Comparison of ENCODE assay signal across 18 cellular contexts in the genomic region with DNA sequence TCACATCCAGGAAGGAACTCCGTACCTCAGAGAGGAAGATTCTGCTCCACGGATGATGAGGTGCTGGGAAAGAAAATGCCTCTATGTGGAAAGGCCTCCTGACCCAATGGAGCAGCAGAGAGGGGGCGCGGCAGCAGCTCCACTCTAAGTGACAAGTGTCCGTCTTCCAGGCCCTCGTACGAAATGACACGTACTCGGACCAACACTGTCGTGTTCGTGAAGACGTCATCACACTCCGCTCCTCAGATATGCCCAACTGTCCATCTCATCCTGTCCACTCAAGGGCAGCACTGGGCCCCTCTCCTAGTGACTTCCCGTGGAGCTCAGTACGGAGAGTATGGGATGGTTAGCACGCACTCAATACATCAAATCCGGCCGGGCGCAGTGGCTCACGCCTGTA. TPM values are rescaled to one million over a fixed set of nuclear protein-coding genes. Genes with fewer than 3 reads are reported as not detected.
A peak's percentile ranks its signal among the peaks of the same experiment; 100 is the strongest.
DNase-seq lines count a peak whose midpoint lies in the region; ATAC-seq and TF ChIP-seq lines count a peak whose summit lies in the region.
"Had no signal": no experiment of that assay in that cellular context is flagged by ENCODE, and none has a peak within 500 bp of the region (broad histone marks: within the 10 kb centered on the region; RNA-seq: fewer than 3 reads in every experiment).

No MANE protein-coding gene starts in this region.

- TF ChIP-seq POLR2A in thyroid gland (IDR thresholded peaks at IDR 0.05) = no peak

- peaks cover 5% of the 10 kb centered on the region; the same call in 1 of the 2 replicates for H3K9me3 ChIP-seq in BLaER1
- no peaks in the 10 kb centered on the region for H3K9me3 ChIP-seq in smooth muscle cell (replicated peaks; ENCODE audit: low read depth)
- no peaks in the 10 kb centered on the region for H3K9me3 ChIP-seq in thyroid gland
- H3K9me3 ChIP-seq: A549, HAP-1 had no signal

- H4K20me1 ChIP-seq in BLaER1 (peaks cover 50% of the 10 kb centered on the region; the same call in 1 of the 2 replicates), smooth muscle cell (ENCODE audit: low read depth) (peaks cover 50% of the 10 kb centered on the region)

- H3K27me3 ChIP-seq in BLaER1 (no peaks in the 10 kb centered on the region), smooth muscle cell (ENCODE audit: low read depth) (no peaks in the 10 kb centered on the region), thyroid gland (no peaks in the 10 kb centered on the region)

- H3K27ac ChIP-seq in BLaER1 = 0 out of 2 replicates have a peak overlapping the region, but pooled peaks have one; percentile 18
- H3K27ac ChIP-seq in smooth muscle cell (ENCODE audit: low read depth) = peak overlapping the region; percentile 49
- no peak overlapping the region for H3K27ac ChIP-seq in thyroid gland
- H3K27ac ChIP-seq: 22Rv1, A549, GM23248, HL-60 had no signal

- H3K27ac Mint-ChIP-seq in nephron progenitor cell (peak overlapping the region; percentile 34), chondrocyte (ENCODE audit: unreplicated experiment) (no peak overlapping the region)
- H3K27ac Mint-ChIP-seq: CD14-positive monocyte; CD4-positive, alpha-beta memory T cell had no signal

- no peak for DNase-seq in nephron progenitor cell
- DNase-seq in smooth muscle cell (lab: John Stamatoyannopoulos, UW; ENCODE audit: unreplicated experiment) = no peak
- DNase-seq in thyroid gland = no peak
- DNase-seq in iPS-NIHi7 (ENCODE audit: extremely low spot score) = no peak
- DNase-seq in chondrocyte (ENCODE audit: low spot score) = no peak
- DNase-seq: AML-193; CD4-positive, alpha-beta memory T cell; DMS153; DMS79; GDM1 had no signal

- H3K36me3 Mint-ChIP-seq in nephron progenitor cell (ENCODE audit: low read depth) (peaks cover 67% of the 10 kb centered on the region), chondrocyte (ENCODE audit: low read depth) (peaks cover 29% of the 10 kb centered on the region)
- H3K36me3 Mint-ChIP-seq: CD14-positive monocyte; CD4-positive, alpha-beta memory T cell had no signal

- 93% methylated on average over 20 of the region's 20 CpGs for WGBS in smooth muscle cell (ENCODE audit: low lambda C conversion rate)
- 91 to 97% methylated on average over 20 of the region's 20 CpGs for whole genome bisulfite sequencing in thyroid gland, 2 donors

- no peaks in the 10 kb centered on the region for H3K27me3 Mint-ChIP-seq in nephron progenitor cell (ENCODE audit: low read depth, poor library complexity)
- H3K27me3 Mint-ChIP-seq in chondrocyte (ENCODE audit: low read depth) = no peaks in the 10 kb centered on the region

- no peak overlapping the region for H2AFZ ChIP-seq in smooth muscle cell (ENCODE audit: low read depth)
- H2AFZ ChIP-seq: GM23248 had no signal

- no peak for TF ChIP-seq CTCF in nephron progenitor cell (IDR thresholded peaks at IDR 0.05)
- TF ChIP-seq CTCF in smooth muscle cell (IDR thresholded peaks at IDR 0.05; ENCODE audit: borderline replicate concordance, insufficient read depth, poor library complexity, severe bottlenecking) = no peak
- TF ChIP-seq CTCF in thyroid gland (IDR thresholded peaks at IDR 0.05) = no peak
- TF ChIP-seq CTCF in chondrocyte (IDR thresholded peaks at IDR 0.05) = no peak

- intact Hi-C loops in thyroid gland (cut with DNase I) = no loop called here

- H3K4me1 Mint-ChIP-seq in nephron progenitor cell (peaks cover 15% of the 10 kb centered on the region), chondrocyte (ENCODE audit: low read depth) (peaks cover 13% of the 10 kb centered on the region)
- H3K4me1 Mint-ChIP-seq: CD14-positive monocyte had no signal

- H3K4me3 Mint-ChIP-seq in nephron progenitor cell (no peak overlapping the region), chondrocyte (ENCODE audit: unreplicated experiment) (no peak overlapping the region)
- H3K4me3 Mint-ChIP-seq: CD14-positive monocyte; CD4-positive, alpha-beta memory T cell had no signal

- H3K4me2 ChIP-seq in BLaER1 (no peak overlapping the region), smooth muscle cell (no peak overlapping the region)
- H3K4me2 ChIP-seq: A549 had no signal

- peaks cover 83% of the 10 kb centered on the region for H3K36me3 ChIP-seq in BLaER1
- H3K36me3 ChIP-seq in smooth muscle cell (ENCODE audit: low read depth) = no peaks in the 10 kb centered on the region
- no peaks in the 10 kb centered on the region for H3K36me3 ChIP-seq in thyroid gland

- peaks cover 5% of the 10 kb centered on the region for H3F3A ChIP-seq in smooth muscle cell (ENCODE audit: low read depth)

- peak; percentile 12 for ATAC-seq in esophagus mucosa

- peaks cover 55% of the 10 kb centered on the region for H3K4me1 ChIP-seq in BLaER1
- H3K4me1 ChIP-seq in smooth muscle cell (ENCODE audit: low read depth) = no peaks in the 10 kb centered on the region
- H3K4me1 ChIP-seq in thyroid gland = no peaks in the 10 kb centered on the region
- H3K4me1 ChIP-seq: A549, HAP-1 had no signal

- peaks cover 9% of the 10 kb centered on the region for H3K79me2 ChIP-seq in smooth muscle cell (ENCODE audit: low read depth)

- H3K4me3 ChIP-seq in BLaER1 (no peak overlapping the region), smooth muscle cell (no peak overlapping the region), thyroid gland (replicated peaks in 1 of 3) (no peak overlapping the region)
- H3K4me3 ChIP-seq: A549, GM23248, HAP-1 had no signal

- H3K9ac ChIP-seq in BLaER1 = no peak overlapping the region
- H3K9ac ChIP-seq in smooth muscle cell (ENCODE audit: low read depth) = no peak overlapping the region
- H3K9ac ChIP-seq: GM23248 had no signal

- H3K9me3 Mint-ChIP-seq in nephron progenitor cell (no peaks in the 10 kb centered on the region), chondrocyte (ENCODE audit: low read depth) (no peaks in the 10 kb centered on the region)
- H3K9me3 Mint-ChIP-seq: CD4-positive, alpha-beta memory T cell had no signal

RNA-seq across cellular contexts. Expression of a gene that starts 32.2 kb away (rescaled TPM):
- total RNA-seq in esophagus mucosa (12.6 TPM), smooth muscle cell (6.4 and 8.7 TPM in 2 replicates), thyroid gland (10 to 100 TPM; 14.6 to 22.9 (median 16.9) TPM), chondrocyte (7.2 to 8.5 TPM (median 7.3 TPM) in 3 replicates)
- 12.8 and 13.4 TPM in 2 replicates for polyA plus RNA-seq in smooth muscle cell

RNA-seq across cellular contexts. Expression of a gene that starts 32.3 kb away (rescaled TPM):
- total RNA-seq in esophagus mucosa = 48.8 TPM
- total RNA-seq in smooth muscle cell = 53.5 and 66.3 TPM in 2 replicates
- 47.2 and 61.8 TPM in 2 replicates for polyA plus RNA-seq in smooth muscle cell
- 10 to 100 TPM; 48.9 to 94.6 (median 60.5) TPM for total RNA-seq in thyroid gland
- total RNA-seq in chondrocyte = 53.4 to 54.5 TPM (median 54.0 TPM) in 3 replicates

Comparison
In these comparisons a context has a peak if more than half of its experiments do, and no peak if none do; other contexts are left out.
1. H3K27ac ChIP-seq: peak in BLaER1 (single experiment) and smooth muscle cell (single experiment); none in thyroid gland (0 of 3).